Comparison of ENCODE assay signal across 1 cellular context in the genomic region with DNA sequence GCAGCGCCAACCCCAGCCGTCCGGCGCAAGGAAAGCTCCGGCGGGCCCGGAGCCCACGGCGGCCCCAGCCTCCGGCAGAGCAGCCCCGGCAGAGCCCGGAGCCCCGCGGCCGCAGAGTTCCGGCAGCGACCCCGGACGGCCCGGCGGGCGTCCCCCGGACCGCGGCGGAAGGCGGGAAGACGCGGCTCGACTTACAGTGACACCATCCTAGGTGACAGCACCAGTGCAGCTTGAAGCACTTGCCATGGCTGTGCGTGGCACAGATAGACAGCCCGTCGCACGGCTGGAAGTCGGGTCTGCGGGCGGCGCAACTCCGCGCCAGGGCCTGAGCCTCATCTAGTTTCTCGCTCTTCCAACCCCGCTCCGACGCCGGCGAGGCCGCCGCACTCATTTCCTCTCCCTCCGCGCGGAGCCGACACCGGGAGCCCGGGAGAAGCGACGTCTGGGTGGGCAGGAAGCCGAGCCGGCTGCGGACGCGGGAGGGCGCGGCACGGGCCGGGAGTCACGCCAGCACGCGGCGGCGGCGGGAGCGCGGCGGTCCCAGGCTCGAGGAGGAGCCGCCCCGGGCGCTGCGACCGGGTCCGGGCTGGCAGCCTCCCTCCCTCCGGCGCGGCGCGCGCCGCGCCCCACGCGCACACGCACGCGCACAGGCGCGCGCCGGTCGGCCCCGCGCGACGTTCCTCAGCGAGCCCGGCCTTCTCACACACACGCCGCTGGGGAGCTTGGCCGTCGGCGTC.
A peak's percentile ranks its signal among the peaks of the same experiment; 100 is the strongest.
TF ChIP-seq lines count a peak whose summit lies in the region.

A gene with protein sequence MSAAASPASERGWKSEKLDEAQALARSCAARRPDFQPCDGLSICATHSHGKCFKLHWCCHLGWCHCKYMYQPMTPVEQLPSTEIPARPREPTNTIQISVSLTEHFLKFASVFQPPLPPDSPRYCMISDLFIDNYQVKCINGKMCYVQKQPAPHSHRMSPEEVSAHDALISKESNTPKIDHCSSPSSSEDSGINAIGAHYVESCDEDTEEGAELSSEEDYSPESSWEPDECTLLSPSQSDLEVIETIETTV (minus strand): TSS at position 628 of the 737 bp plus-strand sequence. CDS start 237 bp downstream, at position 391.

TF ChIP-seq in HepG2, 621 proteins besides CTCF, POLR2A, EP300 and RAD21 (continued from another document and continues in another):
- TF ChIP-seq, protein P1, sequence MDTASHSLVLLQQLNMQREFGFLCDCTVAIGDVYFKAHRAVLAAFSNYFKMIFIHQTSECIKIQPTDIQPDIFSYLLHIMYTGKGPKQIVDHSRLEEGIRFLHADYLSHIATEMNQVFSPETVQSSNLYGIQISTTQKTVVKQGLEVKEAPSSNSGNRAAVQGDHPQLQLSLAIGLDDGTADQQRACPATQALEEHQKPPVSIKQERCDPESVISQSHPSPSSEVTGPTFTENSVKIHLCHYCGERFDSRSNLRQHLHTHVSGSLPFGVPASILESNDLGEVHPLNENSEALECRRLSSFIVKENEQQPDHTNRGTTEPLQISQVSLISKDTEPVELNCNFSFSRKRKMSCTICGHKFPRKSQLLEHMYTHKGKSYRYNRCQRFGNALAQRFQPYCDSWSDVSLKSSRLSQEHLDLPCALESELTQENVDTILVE (CRISPR knock-in tag; IDR thresholded peaks at IDR 0.05): no peak
- TF ChIP-seq, protein P2, sequence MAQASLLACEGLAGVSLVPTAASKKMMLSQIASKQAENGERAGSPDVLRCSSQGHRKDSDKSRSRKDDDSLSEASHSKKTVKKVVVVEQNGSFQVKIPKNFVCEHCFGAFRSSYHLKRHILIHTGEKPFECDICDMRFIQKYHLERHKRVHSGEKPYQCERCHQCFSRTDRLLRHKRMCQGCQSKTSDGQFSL (CRISPR knock-in tag; IDR thresholded peaks at IDR 0.05): 0 out of 2 replicates have a peak, but pooled peaks have one; percentile 29
- TF ChIP-seq MIER3 (CRISPR knock-in tag; IDR thresholded peaks at IDR 0.05; ENCODE audit: borderline replicate concordance) (no peak), FOXJ3 (CRISPR knock-in tag; IDR thresholded peaks at IDR 0.05; ENCODE audit: borderline replicate concordance) (no peak), ATF1 (CRISPR knock-in tag; IDR thresholded peaks at IDR 0.05) (no peak), SNAI1 (CRISPR knock-in tag; IDR thresholded peaks at IDR 0.05; ENCODE audit: borderline replicate concordance) (no peak), JARID2 (CRISPR knock-in tag; IDR thresholded peaks at IDR 0.05; ENCODE audit: insufficient replicate concordance) (no peak), TOPORS (CRISPR knock-in tag; IDR thresholded peaks at IDR 0.05) (0 out of 2 replicates have a peak, but pooled peaks have one; percentile 50), HHEX (CRISPR knock-in tag; IDR thresholded peaks at IDR 0.05) (no peak), ZNF768 (CRISPR knock-in tag; IDR thresholded peaks at IDR 0.05) (peak; percentile 37; the same call in 1 of the 2 replicates), ZKSCAN5 (CRISPR knock-in tag; IDR thresholded peaks at IDR 0.05) (no peak), ZNF773 (CRISPR knock-in tag; IDR thresholded peaks at IDR 0.05; ENCODE audit: borderline replicate concordance) (no peak), TOE1 (CRISPR knock-in tag; IDR thresholded peaks at IDR 0.05) (no peak), ZNF274 (CRISPR knock-in tag; IDR thresholded peaks at IDR 0.05) (no peak), NFE2 (CRISPR knock-in tag; IDR thresholded peaks at IDR 0.05) (no peak), MAFG (CRISPR knock-in tag; IDR thresholded peaks at IDR 0.05) (no peak), ETV6 (CRISPR knock-in tag; conservative IDR thresholded peaks at IDR 0.05) (no peak), SMAD1 (CRISPR knock-in tag; IDR thresholded peaks at IDR 0.05; ENCODE audit: borderline replicate concordance, low read depth) (0 out of 2 replicates have a peak, but pooled peaks have one; percentile 32), ZNF839 (CRISPR knock-in tag; IDR thresholded peaks at IDR 0.05; ENCODE audit: borderline replicate concordance) (0 out of 2 replicates have a peak, but pooled peaks have one; percentile 52), SRSF1 (optimal IDR thresholded peaks at IDR 0.05; ENCODE audit: low read depth, low read length) (no peak), MZF1 (CRISPR knock-in tag; IDR thresholded peaks at IDR 0.05; ENCODE audit: borderline replicate concordance) (no peak), AKAP8 (CRISPR knock-in tag; IDR thresholded peaks at IDR 0.05) (0 out of 2 replicates have a peak, but pooled peaks have one; percentile 42)
- TF ChIP-seq, protein P3, sequence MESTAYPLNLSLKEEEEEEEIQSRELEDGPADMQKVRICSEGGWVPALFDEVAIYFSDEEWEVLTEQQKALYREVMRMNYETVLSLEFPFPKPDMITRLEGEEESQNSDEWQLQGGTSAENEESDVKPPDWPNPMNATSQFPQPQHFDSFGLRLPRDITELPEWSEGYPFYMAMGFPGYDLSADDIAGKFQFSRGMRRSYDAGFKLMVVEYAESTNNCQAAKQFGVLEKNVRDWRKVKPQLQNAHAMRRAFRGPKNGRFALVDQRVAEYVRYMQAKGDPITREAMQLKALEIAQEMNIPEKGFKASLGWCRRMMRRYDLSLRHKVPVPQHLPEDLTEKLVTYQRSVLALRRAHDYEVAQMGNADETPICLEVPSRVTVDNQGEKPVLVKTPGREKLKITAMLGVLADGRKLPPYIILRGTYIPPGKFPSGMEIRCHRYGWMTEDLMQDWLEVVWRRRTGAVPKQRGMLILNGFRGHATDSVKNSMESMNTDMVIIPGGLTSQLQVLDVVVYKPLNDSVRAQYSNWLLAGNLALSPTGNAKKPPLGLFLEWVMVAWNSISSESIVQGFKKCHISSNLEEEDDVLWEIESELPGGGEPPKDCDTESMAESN (CRISPR knock-in tag; conservative IDR thresholded peaks at IDR 0.05): peak; percentile 62; the same call in 1 of the 2 replicates
- TF ChIP-seq, protein P4, sequence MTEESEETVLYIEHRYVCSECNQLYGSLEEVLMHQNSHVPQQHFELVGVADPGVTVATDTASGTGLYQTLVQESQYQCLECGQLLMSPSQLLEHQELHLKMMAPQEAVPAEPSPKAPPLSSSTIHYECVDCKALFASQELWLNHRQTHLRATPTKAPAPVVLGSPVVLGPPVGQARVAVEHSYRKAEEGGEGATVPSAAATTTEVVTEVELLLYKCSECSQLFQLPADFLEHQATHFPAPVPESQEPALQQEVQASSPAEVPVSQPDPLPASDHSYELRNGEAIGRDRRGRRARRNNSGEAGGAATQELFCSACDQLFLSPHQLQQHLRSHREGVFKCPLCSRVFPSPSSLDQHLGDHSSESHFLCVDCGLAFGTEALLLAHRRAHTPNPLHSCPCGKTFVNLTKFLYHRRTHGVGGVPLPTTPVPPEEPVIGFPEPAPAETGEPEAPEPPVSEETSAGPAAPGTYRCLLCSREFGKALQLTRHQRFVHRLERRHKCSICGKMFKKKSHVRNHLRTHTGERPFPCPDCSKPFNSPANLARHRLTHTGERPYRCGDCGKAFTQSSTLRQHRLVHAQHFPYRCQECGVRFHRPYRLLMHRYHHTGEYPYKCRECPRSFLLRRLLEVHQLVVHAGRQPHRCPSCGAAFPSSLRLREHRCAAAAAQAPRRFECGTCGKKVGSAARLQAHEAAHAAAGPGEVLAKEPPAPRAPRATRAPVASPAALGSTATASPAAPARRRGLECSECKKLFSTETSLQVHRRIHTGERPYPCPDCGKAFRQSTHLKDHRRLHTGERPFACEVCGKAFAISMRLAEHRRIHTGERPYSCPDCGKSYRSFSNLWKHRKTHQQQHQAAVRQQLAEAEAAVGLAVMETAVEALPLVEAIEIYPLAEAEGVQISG (CRISPR knock-in tag; IDR thresholded peaks at IDR 0.05): peak; percentile 50
- TF ChIP-seq, protein P5, sequence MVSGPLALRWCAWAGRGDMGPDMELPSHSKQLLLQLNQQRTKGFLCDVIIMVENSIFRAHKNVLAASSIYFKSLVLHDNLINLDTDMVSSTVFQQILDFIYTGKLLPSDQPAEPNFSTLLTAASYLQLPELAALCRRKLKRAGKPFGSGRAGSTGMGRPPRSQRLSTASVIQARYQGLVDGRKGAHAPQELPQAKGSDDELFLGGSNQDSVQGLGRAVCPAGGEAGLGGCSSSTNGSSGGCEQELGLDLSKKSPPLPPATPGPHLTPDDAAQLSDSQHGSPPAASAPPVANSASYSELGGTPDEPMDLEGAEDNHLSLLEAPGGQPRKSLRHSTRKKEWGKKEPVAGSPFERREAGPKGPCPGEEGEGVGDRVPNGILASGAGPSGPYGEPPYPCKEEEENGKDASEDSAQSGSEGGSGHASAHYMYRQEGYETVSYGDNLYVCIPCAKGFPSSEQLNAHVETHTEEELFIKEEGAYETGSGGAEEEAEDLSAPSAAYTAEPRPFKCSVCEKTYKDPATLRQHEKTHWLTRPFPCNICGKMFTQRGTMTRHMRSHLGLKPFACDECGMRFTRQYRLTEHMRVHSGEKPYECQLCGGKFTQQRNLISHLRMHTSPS (CRISPR knock-in tag; IDR thresholded peaks at IDR 0.05; ENCODE audit: low read depth): no peak
- TF ChIP-seq, protein P6, sequence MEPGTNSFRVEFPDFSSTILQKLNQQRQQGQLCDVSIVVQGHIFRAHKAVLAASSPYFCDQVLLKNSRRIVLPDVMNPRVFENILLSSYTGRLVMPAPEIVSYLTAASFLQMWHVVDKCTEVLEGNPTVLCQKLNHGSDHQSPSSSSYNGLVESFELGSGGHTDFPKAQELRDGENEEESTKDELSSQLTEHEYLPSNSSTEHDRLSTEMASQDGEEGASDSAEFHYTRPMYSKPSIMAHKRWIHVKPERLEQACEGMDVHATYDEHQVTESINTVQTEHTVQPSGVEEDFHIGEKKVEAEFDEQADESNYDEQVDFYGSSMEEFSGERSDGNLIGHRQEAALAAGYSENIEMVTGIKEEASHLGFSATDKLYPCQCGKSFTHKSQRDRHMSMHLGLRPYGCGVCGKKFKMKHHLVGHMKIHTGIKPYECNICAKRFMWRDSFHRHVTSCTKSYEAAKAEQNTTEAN (CRISPR knock-in tag; conservative IDR thresholded peaks at IDR 0.05): peak; percentile 85
- TF ChIP-seq, protein P7, sequence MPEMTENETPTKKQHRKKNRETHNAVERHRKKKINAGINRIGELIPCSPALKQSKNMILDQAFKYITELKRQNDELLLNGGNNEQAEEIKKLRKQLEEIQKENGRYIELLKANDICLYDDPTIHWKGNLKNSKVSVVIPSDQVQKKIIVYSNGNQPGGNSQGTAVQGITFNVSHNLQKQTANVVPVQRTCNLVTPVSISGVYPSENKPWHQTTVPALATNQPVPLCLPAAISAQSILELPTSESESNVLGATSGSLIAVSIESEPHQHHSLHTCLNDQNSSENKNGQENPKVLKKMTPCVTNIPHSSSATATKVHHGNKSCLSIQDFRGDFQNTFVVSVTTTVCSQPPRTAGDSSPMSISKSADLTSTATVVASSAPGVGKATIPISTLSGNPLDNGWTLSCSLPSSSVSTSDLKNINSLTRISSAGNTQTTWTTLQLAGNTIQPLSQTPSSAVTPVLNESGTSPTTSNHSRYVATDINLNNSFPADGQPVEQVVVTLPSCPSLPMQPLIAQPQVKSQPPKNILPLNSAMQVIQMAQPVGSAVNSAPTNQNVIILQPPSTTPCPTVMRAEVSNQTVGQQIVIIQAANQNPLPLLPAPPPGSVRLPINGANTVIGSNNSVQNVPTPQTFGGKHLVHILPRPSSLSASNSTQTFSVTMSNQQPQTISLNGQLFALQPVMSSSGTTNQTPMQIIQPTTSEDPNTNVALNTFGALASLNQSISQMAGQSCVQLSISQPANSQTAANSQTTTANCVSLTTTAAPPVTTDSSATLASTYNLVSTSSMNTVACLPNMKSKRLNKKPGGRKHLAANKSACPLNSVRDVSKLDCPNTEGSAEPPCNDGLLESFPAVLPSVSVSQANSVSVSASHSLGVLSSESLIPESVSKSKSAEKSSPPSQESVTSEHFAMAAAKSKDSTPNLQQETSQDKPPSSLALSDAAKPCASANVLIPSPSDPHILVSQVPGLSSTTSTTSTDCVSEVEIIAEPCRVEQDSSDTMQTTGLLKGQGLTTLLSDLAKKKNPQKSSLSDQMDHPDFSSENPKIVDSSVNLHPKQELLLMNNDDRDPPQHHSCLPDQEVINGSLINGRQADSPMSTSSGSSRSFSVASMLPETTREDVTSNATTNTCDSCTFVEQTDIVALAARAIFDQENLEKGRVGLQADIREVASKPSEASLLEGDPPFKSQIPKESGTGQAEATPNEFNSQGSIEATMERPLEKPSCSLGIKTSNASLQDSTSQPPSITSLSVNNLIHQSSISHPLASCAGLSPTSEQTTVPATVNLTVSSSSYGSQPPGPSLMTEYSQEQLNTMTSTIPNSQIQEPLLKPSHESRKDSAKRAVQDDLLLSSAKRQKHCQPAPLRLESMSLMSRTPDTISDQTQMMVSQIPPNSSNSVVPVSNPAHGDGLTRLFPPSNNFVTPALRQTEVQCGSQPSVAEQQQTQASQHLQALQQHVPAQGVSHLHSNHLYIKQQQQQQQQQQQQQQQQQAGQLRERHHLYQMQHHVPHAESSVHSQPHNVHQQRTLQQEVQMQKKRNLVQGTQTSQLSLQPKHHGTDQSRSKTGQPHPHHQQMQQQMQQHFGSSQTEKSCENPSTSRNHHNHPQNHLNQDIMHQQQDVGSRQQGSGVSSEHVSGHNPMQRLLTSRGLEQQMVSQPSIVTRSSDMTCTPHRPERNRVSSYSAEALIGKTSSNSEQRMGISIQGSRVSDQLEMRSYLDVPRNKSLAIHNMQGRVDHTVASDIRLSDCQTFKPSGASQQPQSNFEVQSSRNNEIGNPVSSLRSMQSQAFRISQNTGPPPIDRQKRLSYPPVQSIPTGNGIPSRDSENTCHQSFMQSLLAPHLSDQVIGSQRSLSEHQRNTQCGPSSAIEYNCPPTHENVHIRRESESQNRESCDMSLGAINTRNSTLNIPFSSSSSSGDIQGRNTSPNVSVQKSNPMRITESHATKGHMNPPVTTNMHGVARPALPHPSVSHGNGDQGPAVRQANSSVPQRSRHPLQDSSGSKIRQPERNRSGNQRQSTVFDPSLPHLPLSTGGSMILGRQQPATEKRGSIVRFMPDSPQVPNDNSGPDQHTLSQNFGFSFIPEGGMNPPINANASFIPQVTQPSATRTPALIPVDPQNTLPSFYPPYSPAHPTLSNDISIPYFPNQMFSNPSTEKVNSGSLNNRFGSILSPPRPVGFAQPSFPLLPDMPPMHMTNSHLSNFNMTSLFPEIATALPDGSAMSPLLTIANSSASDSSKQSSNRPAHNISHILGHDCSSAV (CRISPR knock-in tag; IDR thresholded peaks at IDR 0.05; ENCODE audit: borderline replicate concordance): no peak
- TF ChIP-seq, protein P8, sequence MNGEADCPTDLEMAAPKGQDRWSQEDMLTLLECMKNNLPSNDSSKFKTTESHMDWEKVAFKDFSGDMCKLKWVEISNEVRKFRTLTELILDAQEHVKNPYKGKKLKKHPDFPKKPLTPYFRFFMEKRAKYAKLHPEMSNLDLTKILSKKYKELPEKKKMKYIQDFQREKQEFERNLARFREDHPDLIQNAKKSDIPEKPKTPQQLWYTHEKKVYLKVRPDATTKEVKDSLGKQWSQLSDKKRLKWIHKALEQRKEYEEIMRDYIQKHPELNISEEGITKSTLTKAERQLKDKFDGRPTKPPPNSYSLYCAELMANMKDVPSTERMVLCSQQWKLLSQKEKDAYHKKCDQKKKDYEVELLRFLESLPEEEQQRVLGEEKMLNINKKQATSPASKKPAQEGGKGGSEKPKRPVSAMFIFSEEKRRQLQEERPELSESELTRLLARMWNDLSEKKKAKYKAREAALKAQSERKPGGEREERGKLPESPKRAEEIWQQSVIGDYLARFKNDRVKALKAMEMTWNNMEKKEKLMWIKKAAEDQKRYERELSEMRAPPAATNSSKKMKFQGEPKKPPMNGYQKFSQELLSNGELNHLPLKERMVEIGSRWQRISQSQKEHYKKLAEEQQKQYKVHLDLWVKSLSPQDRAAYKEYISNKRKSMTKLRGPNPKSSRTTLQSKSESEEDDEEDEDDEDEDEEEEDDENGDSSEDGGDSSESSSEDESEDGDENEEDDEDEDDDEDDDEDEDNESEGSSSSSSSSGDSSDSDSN (CRISPR knock-in tag; IDR thresholded peaks at IDR 0.05): peak; percentile 93
- TF ChIP-seq, protein P9, sequence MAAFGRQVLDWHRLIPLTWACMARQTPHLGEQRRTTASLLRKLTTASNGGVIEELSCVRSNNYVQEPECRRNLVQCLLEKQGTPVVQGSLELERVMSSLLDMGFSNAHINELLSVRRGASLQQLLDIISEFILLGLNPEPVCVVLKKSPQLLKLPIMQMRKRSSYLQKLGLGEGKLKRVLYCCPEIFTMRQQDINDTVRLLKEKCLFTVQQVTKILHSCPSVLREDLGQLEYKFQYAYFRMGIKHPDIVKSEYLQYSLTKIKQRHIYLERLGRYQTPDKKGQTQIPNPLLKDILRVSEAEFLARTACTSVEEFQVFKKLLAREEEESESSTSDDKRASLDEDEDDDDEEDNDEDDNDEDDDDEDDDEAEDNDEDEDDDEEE (CRISPR knock-in tag; IDR thresholded peaks at IDR 0.05): no peak
